In genomic region chr17:76726766-76727718, GRCh38 we compare ENCODE assay signal across 1 cellular context.
TF ChIP-seq lines count a peak whose summit lies in the region.

Gene METTL23, plus strand, starts transcription at chr17:76726839. Its CDS starts 2,872 bp downstream, at chr17:76729711.

TF ChIP-seq in HepG2, 621 proteins besides CTCF, POLR2A, EP300 and RAD21 (continued from another document and continues in another):
- TF ChIP-seq ZHX2 (IDR thresholded peaks at IDR 0.05; ENCODE audit: low read depth) (no peak), ZHX2 (CRISPR knock-in tag; IDR thresholded peaks at IDR 0.05; ENCODE audit: borderline replicate concordance) (no peak), GLMP (CRISPR knock-in tag; IDR thresholded peaks at IDR 0.05; ENCODE audit: borderline replicate concordance) (no peak), AGO1 (IDR thresholded peaks at IDR 0.05; ENCODE audit: low read depth, low read length, poor library complexity, severe bottlenecking) (peak; percentile 51), JUNB (CRISPR knock-in tag; IDR thresholded peaks at IDR 0.05; ENCODE audit: borderline replicate concordance) (0 out of 2 replicates have a peak, but pooled peaks have one; percentile 17), ZNF839 (CRISPR knock-in tag; IDR thresholded peaks at IDR 0.05; ENCODE audit: borderline replicate concordance) (no peak; the same call in 1 of the 2 replicates), ASH2L (IDR thresholded peaks at IDR 0.05; ENCODE audit: insufficient read length, low read depth, low read length) (peak; percentile 71), ZBTB3 (CRISPR knock-in tag; IDR thresholded peaks at IDR 0.05; ENCODE audit: borderline replicate concordance, low read depth) (peak; percentile 79; the same call in 1 of the 2 replicates), ZNF501 (CRISPR knock-in tag; IDR thresholded peaks at IDR 0.05) (peak; percentile 82), ZNF225 (CRISPR knock-in tag; IDR thresholded peaks at IDR 0.05) (peak; percentile 80; the same call in 1 of the 2 replicates), ZFP41 (CRISPR knock-in tag; IDR thresholded peaks at IDR 0.05; ENCODE audit: borderline replicate concordance) (peak; percentile 82), DNMT1 (CRISPR knock-in tag; IDR thresholded peaks at IDR 0.05) (no peak), ZNF430 (CRISPR knock-in tag; IDR thresholded peaks at IDR 0.05) (peak; percentile 79), TEAD3 (CRISPR knock-in tag; optimal IDR thresholded peaks at IDR 0.05; ENCODE audit: borderline replicate concordance) (peak; percentile 8), MAFG (CRISPR knock-in tag; IDR thresholded peaks at IDR 0.05) (no peak), SAP130 (CRISPR knock-in tag; IDR thresholded peaks at IDR 0.05; ENCODE audit: low read depth) (peak; percentile 81; the same call in 1 of the 2 replicates), RFX5 (IDR thresholded peaks at IDR 0.05; ENCODE audit: low read depth, low read length) (no peak), ZNF18 (CRISPR knock-in tag; IDR thresholded peaks at IDR 0.05; ENCODE audit: insufficient replicate concordance) (no peak), PTBP1 (IDR thresholded peaks at IDR 0.05; ENCODE audit: low read depth, low read length, poor library complexity, severe bottlenecking) (no peak), CREB1 (IDR thresholded peaks at IDR 0.05) (peak; percentile 36; the same call in 1 of the 2 replicates), CREB1 (CRISPR knock-in tag; IDR thresholded peaks at IDR 0.05) (no peak), XBP1 (CRISPR knock-in tag; IDR thresholded peaks at IDR 0.05) (no peak), PATZ1 (CRISPR knock-in tag; IDR thresholded peaks at IDR 0.05) (0 out of 2 replicates have a peak, but pooled peaks have one; percentile 55), ZNF652 (CRISPR knock-in tag; IDR thresholded peaks at IDR 0.05; ENCODE audit: borderline replicate concordance, low read depth) (no peak; the same call in 1 of the 2 replicates), KAT8 (CRISPR knock-in tag; IDR thresholded peaks at IDR 0.05) (peak; percentile 66), ATF6 (CRISPR knock-in tag; conservative IDR thresholded peaks at IDR 0.05) (no peak), CBFB (CRISPR knock-in tag; IDR thresholded peaks at IDR 0.05) (peak; percentile 54)
- TF ChIP-seq, protein P1, sequence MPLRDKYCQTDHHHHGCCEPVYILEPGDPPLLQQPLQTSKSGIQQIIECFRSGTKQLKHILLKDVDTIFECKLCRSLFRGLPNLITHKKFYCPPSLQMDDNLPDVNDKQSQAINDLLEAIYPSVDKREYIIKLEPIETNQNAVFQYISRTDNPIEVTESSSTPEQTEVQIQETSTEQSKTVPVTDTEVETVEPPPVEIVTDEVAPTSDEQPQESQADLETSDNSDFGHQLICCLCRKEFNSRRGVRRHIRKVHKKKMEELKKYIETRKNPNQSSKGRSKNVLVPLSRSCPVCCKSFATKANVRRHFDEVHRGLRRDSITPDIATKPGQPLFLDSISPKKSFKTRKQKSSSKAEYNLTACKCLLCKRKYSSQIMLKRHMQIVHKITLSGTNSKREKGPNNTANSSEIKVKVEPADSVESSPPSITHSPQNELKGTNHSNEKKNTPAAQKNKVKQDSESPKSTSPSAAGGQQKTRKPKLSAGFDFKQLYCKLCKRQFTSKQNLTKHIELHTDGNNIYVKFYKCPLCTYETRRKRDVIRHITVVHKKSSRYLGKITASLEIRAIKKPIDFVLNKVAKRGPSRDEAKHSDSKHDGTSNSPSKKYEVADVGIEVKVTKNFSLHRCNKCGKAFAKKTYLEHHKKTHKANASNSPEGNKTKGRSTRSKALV (CRISPR knock-in tag; IDR thresholded peaks at IDR 0.05): peak; percentile 12
- TF ChIP-seq, protein P2, sequence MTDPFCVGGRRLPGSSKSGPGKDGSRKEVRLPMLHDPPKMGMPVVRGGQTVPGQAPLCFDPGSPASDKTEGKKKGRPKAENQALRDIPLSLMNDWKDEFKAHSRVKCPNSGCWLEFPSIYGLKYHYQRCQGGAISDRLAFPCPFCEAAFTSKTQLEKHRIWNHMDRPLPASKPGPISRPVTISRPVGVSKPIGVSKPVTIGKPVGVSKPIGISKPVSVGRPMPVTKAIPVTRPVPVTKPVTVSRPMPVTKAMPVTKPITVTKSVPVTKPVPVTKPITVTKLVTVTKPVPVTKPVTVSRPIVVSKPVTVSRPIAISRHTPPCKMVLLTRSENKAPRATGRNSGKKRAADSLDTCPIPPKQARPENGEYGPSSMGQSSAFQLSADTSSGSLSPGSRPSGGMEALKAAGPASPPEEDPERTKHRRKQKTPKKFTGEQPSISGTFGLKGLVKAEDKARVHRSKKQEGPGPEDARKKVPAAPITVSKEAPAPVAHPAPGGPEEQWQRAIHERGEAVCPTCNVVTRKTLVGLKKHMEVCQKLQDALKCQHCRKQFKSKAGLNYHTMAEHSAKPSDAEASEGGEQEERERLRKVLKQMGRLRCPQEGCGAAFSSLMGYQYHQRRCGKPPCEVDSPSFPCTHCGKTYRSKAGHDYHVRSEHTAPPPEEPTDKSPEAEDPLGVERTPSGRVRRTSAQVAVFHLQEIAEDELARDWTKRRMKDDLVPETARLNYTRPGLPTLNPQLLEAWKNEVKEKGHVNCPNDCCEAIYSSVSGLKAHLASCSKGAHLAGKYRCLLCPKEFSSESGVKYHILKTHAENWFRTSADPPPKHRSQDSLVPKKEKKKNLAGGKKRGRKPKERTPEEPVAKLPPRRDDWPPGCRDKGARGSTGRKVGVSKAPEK (CRISPR knock-in tag; IDR thresholded peaks at IDR 0.05; ENCODE audit: borderline replicate concordance): no peak; the same call in 1 of the 2 replicates
- TF ChIP-seq, protein P3, sequence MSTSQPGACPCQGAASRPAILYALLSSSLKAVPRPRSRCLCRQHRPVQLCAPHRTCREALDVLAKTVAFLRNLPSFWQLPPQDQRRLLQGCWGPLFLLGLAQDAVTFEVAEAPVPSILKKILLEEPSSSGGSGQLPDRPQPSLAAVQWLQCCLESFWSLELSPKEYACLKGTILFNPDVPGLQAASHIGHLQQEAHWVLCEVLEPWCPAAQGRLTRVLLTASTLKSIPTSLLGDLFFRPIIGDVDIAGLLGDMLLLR (CRISPR knock-in tag; IDR thresholded peaks at IDR 0.05): peak; percentile 32; the same call in 1 of the 2 replicates
- TF ChIP-seq, protein P4, sequence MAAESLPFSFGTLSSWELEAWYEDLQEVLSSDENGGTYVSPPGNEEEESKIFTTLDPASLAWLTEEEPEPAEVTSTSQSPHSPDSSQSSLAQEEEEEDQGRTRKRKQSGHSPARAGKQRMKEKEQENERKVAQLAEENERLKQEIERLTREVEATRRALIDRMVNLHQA (CRISPR knock-in tag; IDR thresholded peaks at IDR 0.05): no peak
- TF ChIP-seq, protein P5, sequence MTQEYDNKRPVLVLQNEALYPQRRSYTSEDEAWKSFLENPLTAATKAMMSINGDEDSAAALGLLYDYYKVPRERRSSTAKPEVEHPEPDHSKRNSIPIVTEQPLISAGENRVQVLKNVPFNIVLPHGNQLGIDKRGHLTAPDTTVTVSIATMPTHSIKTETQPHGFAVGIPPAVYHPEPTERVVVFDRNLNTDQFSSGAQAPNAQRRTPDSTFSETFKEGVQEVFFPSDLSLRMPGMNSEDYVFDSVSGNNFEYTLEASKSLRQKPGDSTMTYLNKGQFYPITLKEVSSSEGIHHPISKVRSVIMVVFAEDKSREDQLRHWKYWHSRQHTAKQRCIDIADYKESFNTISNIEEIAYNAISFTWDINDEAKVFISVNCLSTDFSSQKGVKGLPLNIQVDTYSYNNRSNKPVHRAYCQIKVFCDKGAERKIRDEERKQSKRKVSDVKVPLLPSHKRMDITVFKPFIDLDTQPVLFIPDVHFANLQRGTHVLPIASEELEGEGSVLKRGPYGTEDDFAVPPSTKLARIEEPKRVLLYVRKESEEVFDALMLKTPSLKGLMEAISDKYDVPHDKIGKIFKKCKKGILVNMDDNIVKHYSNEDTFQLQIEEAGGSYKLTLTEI (CRISPR knock-in tag; conservative IDR thresholded peaks at IDR 0.05): no peak
- TF ChIP-seq, protein P6, sequence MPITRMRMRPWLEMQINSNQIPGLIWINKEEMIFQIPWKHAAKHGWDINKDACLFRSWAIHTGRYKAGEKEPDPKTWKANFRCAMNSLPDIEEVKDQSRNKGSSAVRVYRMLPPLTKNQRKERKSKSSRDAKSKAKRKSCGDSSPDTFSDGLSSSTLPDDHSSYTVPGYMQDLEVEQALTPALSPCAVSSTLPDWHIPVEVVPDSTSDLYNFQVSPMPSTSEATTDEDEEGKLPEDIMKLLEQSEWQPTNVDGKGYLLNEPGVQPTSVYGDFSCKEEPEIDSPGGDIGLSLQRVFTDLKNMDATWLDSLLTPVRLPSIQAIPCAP (CRISPR knock-in tag; IDR thresholded peaks at IDR 0.05; ENCODE audit: low read depth): peak; percentile 83; the same call in 1 of the 2 replicates
